17 cellular contexts compared by ENCODE assay signal in genomic region chr7:75850222-75850621, GRCh38. TPM values are rescaled to one million over a fixed set of nuclear protein-coding genes. Genes with fewer than 3 reads are reported as not detected.
DNase-seq lines count a peak whose midpoint lies in the region; ATAC-seq and TF ChIP-seq lines count a peak whose summit lies in the region.
"Had no signal": no experiment of that assay in that cellular context is flagged by ENCODE, and none has a peak within 500 bp of the region (broad histone marks: within the 10 kb centered on the region; RNA-seq: fewer than 3 reads in every experiment).

No MANE protein-coding gene starts in this region.

- H3K27ac ChIP-seq in lower lobe of right lung (no peak overlapping the region), gastrocnemius medialis (no peak overlapping the region)
- H3K27ac ChIP-seq: A549, PC-9, SK-N-MC had no signal

- TF ChIP-seq POLR2A in NB4 (IDR thresholded peaks at IDR 0.05; ENCODE audit: extremely low read depth, insufficient read length) (no peak), gastrocnemius medialis (IDR thresholded peaks at IDR 0.05) (no peak)

- H3K4me3 ChIP-seq in NB4 (ENCODE audit: low read depth, low read length), result no peak overlapping the region
- H3K4me3 ChIP-seq in lower lobe of right lung, result no peak overlapping the region
- H3K4me3 ChIP-seq in gastrocnemius medialis, result no peak overlapping the region
- H3K4me3 ChIP-seq: A549, PC-9, SK-N-MC had no signal

- H3K27me3 ChIP-seq in lower lobe of right lung (ENCODE audit: low read depth) (no peaks in the 10 kb centered on the region), gastrocnemius medialis (no peaks in the 10 kb centered on the region)

- no peaks in the 10 kb centered on the region for H3K9me3 ChIP-seq in lower lobe of right lung
- no peaks in the 10 kb centered on the region for H3K9me3 ChIP-seq in gastrocnemius medialis
- H3K9me3 ChIP-seq: A549 had no signal

- in situ Hi-C loops in gastrocnemius medialis (cut with MboI; ENCODE audit: low sequenced_read_pairs in 4 of 4), result no loop called here

- intact Hi-C loops in lower lobe of right lung (cut with DNase I) (no loop called here), gastrocnemius medialis (cut with DNase I; ENCODE audit: low total_unique reads) (no loop called here)

- no peak for TF ChIP-seq CTCF in NB4 (IDR thresholded peaks at IDR 0.05; ENCODE audit: low read depth, low read length)
- no peak for TF ChIP-seq CTCF in lower lobe of right lung (IDR thresholded peaks at IDR 0.05)
- no peak for TF ChIP-seq CTCF in gastrocnemius medialis (IDR thresholded peaks at IDR 0.05 in 4 of 5, conservative IDR thresholded peaks at IDR 0.05 in 1 of 5)

- ATAC-seq in lower lobe of right lung (peak; percentile 18 to 32), gastrocnemius medialis (no peak), left lobe of liver (no peak)

- DNase-seq in GDM1 (lab: John Stamatoyannopoulos, UW), result peak; percentile 45
- peak; percentile 94 for DNase-seq in NB4 (ENCODE audit: low read depth)
- DNase-seq in SKM-1 treated with dmso at 0.1 percent for 144 hours (lab: John Stamatoyannopoulos, UW; ENCODE audit: unreplicated experiment), result peak; percentile 91
- DNase-seq in lower lobe of right lung, result no peak
- no peak for DNase-seq in gastrocnemius medialis
- no peak for DNase-seq in NCI-H748 (lab: John Stamatoyannopoulos, UW; ENCODE audit: unreplicated experiment)
- DNase-seq in GM19240 (ENCODE audit: insufficient read length, low spot score), result no peak
- no peak for DNase-seq in left lobe of liver (ENCODE audit: low spot score)
- DNase-seq: CD4-positive, alpha-beta T cell; EL; H9; NCI-H1092 treated with DMSO at 0.1 percent for 48 hours; NCI-H2081 treated with DMSO at 0.1 percent for 48 hours; NCI-H510A treated with DMSO at 0.1 percent for 48 hours had no signal

- H3K36me3 ChIP-seq in lower lobe of right lung (no peaks in the 10 kb centered on the region), gastrocnemius medialis (no peaks in the 10 kb centered on the region)

- H3K4me1 ChIP-seq in lower lobe of right lung (no peaks in the 10 kb centered on the region), gastrocnemius medialis (no peaks in the 10 kb centered on the region)
- H3K4me1 ChIP-seq: A549 had no signal

RNA-seq across cellular contexts. Expression of gene RHBDD2, which starts 28.6 kb away (rescaled TPM):
- total RNA-seq in lower lobe of right lung (72.5 TPM), gastrocnemius medialis (10 to 100 TPM; 28.5 to 52.1 (median 38.2) TPM), left lobe of liver (32.9 TPM)

RNA-seq across cellular contexts. Expression of gene CCL24, which starts 36.6 kb away (rescaled TPM):
- 4.1 TPM for total RNA-seq in lower lobe of right lung
- total RNA-seq in gastrocnemius medialis, result not detected
- 0.88 TPM for total RNA-seq in left lobe of liver
- total RNA-seq: CD4-positive, alpha-beta T cell; H9; PC-9 had no signal

Comparison
In these comparisons a context has a peak if more than half of its experiments do, and no peak if none do; other contexts are left out.
1. DNase-seq: peak in GDM1 (single experiment), NB4 (single experiment) and SKM-1 treated with dmso at 0.1 percent for 144 hours (single experiment); none in lower lobe of right lung (single experiment), gastrocnemius medialis (0 of 2), NCI-H748 (single experiment), GM19240 (single experiment) and left lobe of liver (single experiment).
2. ATAC-seq: peak in lower lobe of right lung (2 of 2); none in gastrocnemius medialis (0 of 2) and left lobe of liver (single experiment).